Comparison of ENCODE assay signal across 1 cellular context in genomic region chr2:64646007-64646880, GRCh38.
TF ChIP-seq lines count a peak whose summit lies in the region.

No MANE protein-coding gene starts in this region.

TF ChIP-seq in HepG2, 621 proteins besides CTCF, POLR2A, EP300 and RAD21 (continued from another document):
- TF ChIP-seq, protein P1, sequence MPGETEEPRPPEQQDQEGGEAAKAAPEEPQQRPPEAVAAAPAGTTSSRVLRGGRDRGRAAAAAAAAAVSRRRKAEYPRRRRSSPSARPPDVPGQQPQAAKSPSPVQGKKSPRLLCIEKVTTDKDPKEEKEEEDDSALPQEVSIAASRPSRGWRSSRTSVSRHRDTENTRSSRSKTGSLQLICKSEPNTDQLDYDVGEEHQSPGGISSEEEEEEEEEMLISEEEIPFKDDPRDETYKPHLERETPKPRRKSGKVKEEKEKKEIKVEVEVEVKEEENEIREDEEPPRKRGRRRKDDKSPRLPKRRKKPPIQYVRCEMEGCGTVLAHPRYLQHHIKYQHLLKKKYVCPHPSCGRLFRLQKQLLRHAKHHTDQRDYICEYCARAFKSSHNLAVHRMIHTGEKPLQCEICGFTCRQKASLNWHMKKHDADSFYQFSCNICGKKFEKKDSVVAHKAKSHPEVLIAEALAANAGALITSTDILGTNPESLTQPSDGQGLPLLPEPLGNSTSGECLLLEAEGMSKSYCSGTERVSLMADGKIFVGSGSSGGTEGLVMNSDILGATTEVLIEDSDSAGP (CRISPR knock-in tag; IDR thresholded peaks at IDR 0.05; ENCODE audit: borderline replicate concordance): no peak
- TF ChIP-seq FOXP1 (IDR thresholded peaks at IDR 0.05) (no peak), FOXP1 (CRISPR knock-in tag; IDR thresholded peaks at IDR 0.05) (peak; percentile 23; the same call in 1 of the 2 replicates), XRCC5 (optimal IDR thresholded peaks at IDR 0.05; ENCODE audit: low read length) (peak; percentile 81), ZNF644 (CRISPR knock-in tag; IDR thresholded peaks at IDR 0.05; ENCODE audit: low read depth) (0 out of 2 replicates have a peak, but pooled peaks have one; percentile 31), FOSL2 (CRISPR knock-in tag; IDR thresholded peaks at IDR 0.05) (peak; percentile 37; the same call in 1 of the 2 replicates), ELF1 (CRISPR knock-in tag; IDR thresholded peaks at IDR 0.05) (0 out of 2 replicates have a peak, but pooled peaks have one; percentile 13), RFXAP (CRISPR knock-in tag; IDR thresholded peaks at IDR 0.05; ENCODE audit: borderline replicate concordance) (0 out of 2 replicates have a peak, but pooled peaks have one; percentile 44), FOXA1 (IDR thresholded peaks at IDR 0.05) (no peak), FOXA1 (CRISPR knock-in tag; IDR thresholded peaks at IDR 0.05) (peak; percentile 73), PLRG1 (conservative IDR thresholded peaks at IDR 0.05) (no peak), NCOA2 (CRISPR knock-in tag; IDR thresholded peaks at IDR 0.05) (0 out of 2 replicates have a peak, but pooled peaks have one; percentile 17), ZNF446 (CRISPR knock-in tag; IDR thresholded peaks at IDR 0.05) (no peak), FOXK1 (CRISPR knock-in tag; IDR thresholded peaks at IDR 0.05; ENCODE audit: borderline replicate concordance, low read depth) (peak; percentile 84; the same call in 1 of the 2 replicates), HOXA5 (CRISPR knock-in tag; IDR thresholded peaks at IDR 0.05) (peak; percentile 71; the same call in 1 of the 2 replicates), ZBTB34 (CRISPR knock-in tag; IDR thresholded peaks at IDR 0.05) (no peak), PRPF4 (IDR thresholded peaks at IDR 0.05; ENCODE audit: low read depth, low read length, poor library complexity, severe bottlenecking) (no peak), ZNF205 (CRISPR knock-in tag; IDR thresholded peaks at IDR 0.05) (peak; percentile 82), KDM2A (CRISPR knock-in tag; IDR thresholded peaks at IDR 0.05; ENCODE audit: borderline replicate concordance, low read depth) (peak; percentile 66; the same call in 1 of the 2 replicates), MED1 (CRISPR knock-in tag; IDR thresholded peaks at IDR 0.05) (peak; percentile 62), ZBTB25 (CRISPR knock-in tag; IDR thresholded peaks at IDR 0.05) (peak; percentile 10; the same call in 1 of the 2 replicates), ERF (CRISPR knock-in tag; IDR thresholded peaks at IDR 0.05) (0 out of 2 replicates have a peak, but pooled peaks have one; percentile 75), ATF2 (CRISPR knock-in tag; IDR thresholded peaks at IDR 0.05) (peak; percentile 44; the same call in 1 of the 2 replicates), KMT2B (CRISPR knock-in tag; IDR thresholded peaks at IDR 0.05) (peak; percentile 48; the same call in 1 of the 2 replicates), TGIF2 (CRISPR knock-in tag; IDR thresholded peaks at IDR 0.05) (peak; percentile 65; the same call in 1 of the 2 replicates), HOXA3 (CRISPR knock-in tag; IDR thresholded peaks at IDR 0.05) (0 out of 2 replicates have a peak, but pooled peaks have one; percentile 26), ZNF615 (CRISPR knock-in tag; IDR thresholded peaks at IDR 0.05; ENCODE audit: borderline replicate concordance) (no peak), SMC3 (IDR thresholded peaks at IDR 0.05; ENCODE audit: low read length) (peak; percentile 97), ZSCAN12 (CRISPR knock-in tag; IDR thresholded peaks at IDR 0.05) (0 out of 2 replicates have a peak, but pooled peaks have one; percentile 12), DDIT3 (CRISPR knock-in tag; IDR thresholded peaks at IDR 0.05) (no peak), KDM3A (CRISPR knock-in tag; IDR thresholded peaks at IDR 0.05; ENCODE audit: low read depth) (peak; percentile 70; the same call in 1 of the 2 replicates), SALL1 (CRISPR knock-in tag; IDR thresholded peaks at IDR 0.05) (peak; percentile 12; the same call in 1 of the 2 replicates), CEBPG (CRISPR knock-in tag; IDR thresholded peaks at IDR 0.05) (0 out of 2 replicates have a peak, but pooled peaks have one; percentile 12), BORCS8-MEF2B (CRISPR knock-in tag; IDR thresholded peaks at IDR 0.05) (peak; percentile 42; the same call in 1 of the 2 replicates), FOXJ3 (CRISPR knock-in tag; IDR thresholded peaks at IDR 0.05; ENCODE audit: borderline replicate concordance) (peak; percentile 44; the same call in 1 of the 2 replicates), POLR2AphosphoS2 (IDR thresholded peaks at IDR 0.05; ENCODE audit: low read depth, low read length) (peak; percentile 83; the same call in 1 of the 2 replicates), FOXA3 (CRISPR knock-in tag; IDR thresholded peaks at IDR 0.05) (peak; percentile 86)
- TF ChIP-seq, protein P2, sequence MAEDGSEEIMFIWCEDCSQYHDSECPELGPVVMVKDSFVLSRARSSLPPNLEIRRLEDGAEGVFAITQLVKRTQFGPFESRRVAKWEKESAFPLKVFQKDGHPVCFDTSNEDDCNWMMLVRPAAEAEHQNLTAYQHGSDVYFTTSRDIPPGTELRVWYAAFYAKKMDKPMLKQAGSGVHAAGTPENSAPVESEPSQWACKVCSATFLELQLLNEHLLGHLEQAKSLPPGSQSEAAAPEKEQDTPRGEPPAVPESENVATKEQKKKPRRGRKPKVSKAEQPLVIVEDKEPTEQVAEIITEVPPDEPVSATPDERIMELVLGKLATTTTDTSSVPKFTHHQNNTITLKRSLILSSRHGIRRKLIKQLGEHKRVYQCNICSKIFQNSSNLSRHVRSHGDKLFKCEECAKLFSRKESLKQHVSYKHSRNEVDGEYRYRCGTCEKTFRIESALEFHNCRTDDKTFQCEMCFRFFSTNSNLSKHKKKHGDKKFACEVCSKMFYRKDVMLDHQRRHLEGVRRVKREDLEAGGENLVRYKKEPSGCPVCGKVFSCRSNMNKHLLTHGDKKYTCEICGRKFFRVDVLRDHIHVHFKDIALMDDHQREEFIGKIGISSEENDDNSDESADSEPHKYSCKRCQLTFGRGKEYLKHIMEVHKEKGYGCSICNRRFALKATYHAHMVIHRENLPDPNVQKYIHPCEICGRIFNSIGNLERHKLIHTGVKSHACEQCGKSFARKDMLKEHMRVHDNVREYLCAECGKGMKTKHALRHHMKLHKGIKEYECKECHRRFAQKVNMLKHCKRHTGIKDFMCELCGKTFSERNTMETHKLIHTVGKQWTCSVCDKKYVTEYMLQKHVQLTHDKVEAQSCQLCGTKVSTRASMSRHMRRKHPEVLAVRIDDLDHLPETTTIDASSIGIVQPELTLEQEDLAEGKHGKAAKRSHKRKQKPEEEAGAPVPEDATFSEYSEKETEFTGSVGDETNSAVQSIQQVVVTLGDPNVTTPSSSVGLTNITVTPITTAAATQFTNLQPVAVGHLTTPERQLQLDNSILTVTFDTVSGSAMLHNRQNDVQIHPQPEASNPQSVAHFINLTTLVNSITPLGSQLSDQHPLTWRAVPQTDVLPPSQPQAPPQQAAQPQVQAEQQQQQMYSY (CRISPR knock-in tag; IDR thresholded peaks at IDR 0.05): peak; percentile 27; the same call in 1 of the 2 replicates
- TF ChIP-seq, protein P3, sequence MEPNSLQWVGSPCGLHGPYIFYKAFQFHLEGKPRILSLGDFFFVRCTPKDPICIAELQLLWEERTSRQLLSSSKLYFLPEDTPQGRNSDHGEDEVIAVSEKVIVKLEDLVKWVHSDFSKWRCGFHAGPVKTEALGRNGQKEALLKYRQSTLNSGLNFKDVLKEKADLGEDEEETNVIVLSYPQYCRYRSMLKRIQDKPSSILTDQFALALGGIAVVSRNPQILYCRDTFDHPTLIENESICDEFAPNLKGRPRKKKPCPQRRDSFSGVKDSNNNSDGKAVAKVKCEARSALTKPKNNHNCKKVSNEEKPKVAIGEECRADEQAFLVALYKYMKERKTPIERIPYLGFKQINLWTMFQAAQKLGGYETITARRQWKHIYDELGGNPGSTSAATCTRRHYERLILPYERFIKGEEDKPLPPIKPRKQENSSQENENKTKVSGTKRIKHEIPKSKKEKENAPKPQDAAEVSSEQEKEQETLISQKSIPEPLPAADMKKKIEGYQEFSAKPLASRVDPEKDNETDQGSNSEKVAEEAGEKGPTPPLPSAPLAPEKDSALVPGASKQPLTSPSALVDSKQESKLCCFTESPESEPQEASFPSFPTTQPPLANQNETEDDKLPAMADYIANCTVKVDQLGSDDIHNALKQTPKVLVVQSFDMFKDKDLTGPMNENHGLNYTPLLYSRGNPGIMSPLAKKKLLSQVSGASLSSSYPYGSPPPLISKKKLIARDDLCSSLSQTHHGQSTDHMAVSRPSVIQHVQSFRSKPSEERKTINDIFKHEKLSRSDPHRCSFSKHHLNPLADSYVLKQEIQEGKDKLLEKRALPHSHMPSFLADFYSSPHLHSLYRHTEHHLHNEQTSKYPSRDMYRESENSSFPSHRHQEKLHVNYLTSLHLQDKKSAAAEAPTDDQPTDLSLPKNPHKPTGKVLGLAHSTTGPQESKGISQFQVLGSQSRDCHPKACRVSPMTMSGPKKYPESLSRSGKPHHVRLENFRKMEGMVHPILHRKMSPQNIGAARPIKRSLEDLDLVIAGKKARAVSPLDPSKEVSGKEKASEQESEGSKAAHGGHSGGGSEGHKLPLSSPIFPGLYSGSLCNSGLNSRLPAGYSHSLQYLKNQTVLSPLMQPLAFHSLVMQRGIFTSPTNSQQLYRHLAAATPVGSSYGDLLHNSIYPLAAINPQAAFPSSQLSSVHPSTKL (CRISPR knock-in tag; IDR thresholded peaks at IDR 0.05): peak; percentile 80
